In genomic region chr7:97871659-97872024, GRCh38 we compare ENCODE assay signal across 8 cellular contexts. TPM values are rescaled to one million over a fixed set of nuclear protein-coding genes. Genes with fewer than 3 reads are reported as not detected.
A peak's percentile ranks its signal among the peaks of the same experiment; 100 is the strongest.
DNase-seq lines count a peak whose midpoint lies in the region; ATAC-seq and TF ChIP-seq lines count a peak whose summit lies in the region.

No MANE protein-coding gene starts in this region.

- TF ChIP-seq CTCF in GM12865 (IDR thresholded peaks at IDR 0.05; ENCODE audit: insufficient read depth, low read depth, low read length, missing control alignments) = no peak
- no peak for TF ChIP-seq CTCF in OCI-LY7 (conservative IDR thresholded peaks at IDR 0.05; ENCODE audit: low read length)

- intact Hi-C loops in OCI-LY7 (cut with micrococcal nuclease; ENCODE audit: unreplicated experiment) = loop anchor here (5.0 kb wide), 1 partner anchor 101 kb away; no protein-coding TSS in a partner anchor

- H3K4me2 ChIP-seq in OCI-LY7 (ENCODE audit: low read length) = peak overlapping the region; percentile 90

- peak overlapping the region; percentile 57 for H3K4me3 ChIP-seq in GM12865 (ENCODE audit: low read depth, low read length)
- peak overlapping the region; percentile 97 for H3K4me3 ChIP-seq in OCI-LY7 (ENCODE audit: low read depth, low read length, poor library complexity, severe bottlenecking)
- peak overlapping the region; percentile 56 for H3K4me3 ChIP-seq in thymus (ENCODE audit: low read length)

- H3K36me3 ChIP-seq in OCI-LY7 (ENCODE audit: insufficient read depth, low read length) (peaks cover 37% of the 10 kb centered on the region), thymus (ENCODE audit: control insufficient read depth, insufficient read depth) (no peaks in the 10 kb centered on the region)

- no peak for DNase-seq in GM12865 (ENCODE audit: low read depth)
- DNase-seq in OCI-LY7 (ENCODE audit: low spot score) = peak; percentile 55
- no peak for DNase-seq in central memory CD8-positive, alpha-beta T cell (ENCODE audit: low spot score in 2 of 2)
- no peak for DNase-seq in memory B cell (ENCODE audit: low spot score in 2 of 2)
- no peak for DNase-seq in NCI-H226
- no peak for DNase-seq in NCI-H2081 treated with DMSO at 0.1 percent for 48 hours (lab: John Stamatoyannopoulos, UW)

- H3K4me1 ChIP-seq in OCI-LY7 (ENCODE audit: insufficient read depth, low read length, poor library complexity, severe bottlenecking) (peaks cover 23% of the 10 kb centered on the region), thymus (ENCODE audit: control insufficient read depth, insufficient read depth, low read length) (no peaks in the 10 kb centered on the region)

- H2AFZ ChIP-seq in OCI-LY7 (ENCODE audit: low read length) = peak overlapping the region; percentile 75

- peaks cover 20% of the 10 kb centered on the region for H3K36me3 Mint-ChIP-seq in central memory CD8-positive, alpha-beta T cell (ENCODE audit: insufficient read depth)
- H3K36me3 Mint-ChIP-seq in memory B cell = peaks cover 3% of the 10 kb centered on the region

- H3K9me3 ChIP-seq in OCI-LY7 (ENCODE audit: low read length) (no peaks in the 10 kb centered on the region), thymus (ENCODE audit: control insufficient read depth) (no peaks in the 10 kb centered on the region)

- POLR2A ChIA-PET in OCI-LY7 (lab: Charles Lee) = interaction anchor here (1.2 to 1.6 kb wide), 2 partner anchors 24 to 136 kb away, joined by 3 to 10 read pairs; no protein-coding TSS in a partner anchor

- WGBS in thymus = 4% methylated on average over 21 of the region's 21 CpGs

- BruUV-seq in OCI-LY7 (replicated peaks; lab: Mats Ljungman, UMichigan) = no TSS peak

- H3K9me2 ChIP-seq in OCI-LY7 (ENCODE audit: insufficient read depth, low read length) = no peaks in the 10 kb centered on the region

- CTCF ChIA-PET in OCI-LY7 (lab: Charles Lee; ENCODE audit: unreplicated experiment) = no interaction called here

- no peaks in the 10 kb centered on the region for H3K27me3 ChIP-seq in thymus (ENCODE audit: control insufficient read depth, insufficient read depth)

- H3K27ac ChIP-seq in OCI-LY7 (ENCODE audit: low read depth, low read length, poor library complexity, severe bottlenecking) = peak overlapping the region; percentile 75
- peak overlapping the region; percentile 75 for H3K27ac ChIP-seq in thymus (ENCODE audit: low read depth)

- H3K4me3 Mint-ChIP-seq in central memory CD8-positive, alpha-beta T cell = peak overlapping the region; percentile 83
- H3K4me3 Mint-ChIP-seq in memory B cell = peak overlapping the region; percentile 89

- H3K79me2 ChIP-seq in OCI-LY7 (ENCODE audit: insufficient read depth, low read depth, low read length) = peaks cover 25% of the 10 kb centered on the region

- ATAC-seq in HG02588 (IDR thresholded peaks at IDR 0.05; ENCODE audit: unreplicated experiment) (peak; percentile 10), memory B cell (ENCODE audit: low read depth) (peak; percentile 9)
- ATAC-seq in central memory CD8-positive, alpha-beta T cell (replicated peaks; ENCODE audit: extremely low read depth, poor library complexity, severe bottlenecking) = peak; percentile 33

- H3K27me3 Mint-ChIP-seq in central memory CD8-positive, alpha-beta T cell = no peaks in the 10 kb centered on the region
- H3K27me3 Mint-ChIP-seq in memory B cell = no peaks in the 10 kb centered on the region

- H4K20me1 ChIP-seq in OCI-LY7 (ENCODE audit: insufficient read depth, low read length) = no peaks in the 10 kb centered on the region; the same call in 1 of the 2 replicates

- H3K9me3 Mint-ChIP-seq in central memory CD8-positive, alpha-beta T cell = no peaks in the 10 kb centered on the region
- no peaks in the 10 kb centered on the region for H3K9me3 Mint-ChIP-seq in memory B cell

- peaks cover 19% of the 10 kb centered on the region for H3K4me1 Mint-ChIP-seq in central memory CD8-positive, alpha-beta T cell
- H3K4me1 Mint-ChIP-seq in memory B cell = peaks cover 8% of the 10 kb centered on the region

- peak overlapping the region; percentile 86 for H3K27ac Mint-ChIP-seq in central memory CD8-positive, alpha-beta T cell (ENCODE audit: low read depth)
- peak overlapping the region; percentile 84 for H3K27ac Mint-ChIP-seq in memory B cell

RNA-seq across cellular contexts. Expression of gene ASNS, which starts 0.6 kb away (rescaled TPM):
- total RNA-seq in OCI-LY7 (2014; rRNA removed; shearing (Covaris generic)) = 109 and 124 TPM in 2 replicates
- total RNA-seq in OCI-LY7 (2022) = 283 and 308 TPM in 2 replicates
- polyA plus RNA-seq in thymus = 58.5 TPM
